2 cellular contexts compared by ENCODE assay signal in genomic region chr4:94763500-94763899, GRCh38.
TF ChIP-seq lines count a peak whose summit lies in the region.

No MANE protein-coding gene starts in this region.

TF ChIP-seq in A549, 52 proteins besides CTCF, POLR2A, EP300 and RAD21 (continued from another document):
- no peak for TF ChIP-seq HMGXB4 (CRISPR knock-in tag; IDR thresholded peaks at IDR 0.05; ENCODE audit: borderline replicate concordance)
- no peak for TF ChIP-seq FOSB (CRISPR knock-in tag; IDR thresholded peaks at IDR 0.05)
- TF ChIP-seq ESRRA (IDR thresholded peaks at IDR 0.05; ENCODE audit: borderline replicate concordance, low read length), result no peak
- no peak for TF ChIP-seq RFX5 (IDR thresholded peaks at IDR 0.05)

TF ChIP-seq in HEK293, 187 proteins besides CTCF, POLR2A, EP300 and RAD21 (continued from another document):
- 0 out of 2 replicates have a peak, but pooled peaks have one; percentile 29 for TF ChIP-seq HIC1 (tag by site-specific recombination; IDR thresholded peaks at IDR 0.05)
- peak; percentile 55; the same call in 1 of the 2 replicates for TF ChIP-seq FEZF1 (tag by site-specific recombination; IDR thresholded peaks at IDR 0.05)
- TF ChIP-seq ZXDB (tag by site-specific recombination; IDR thresholded peaks at IDR 0.05), result peak; percentile 44; the same call in 1 of the 2 replicates
- no peak for TF ChIP-seq AEBP2 (tag by site-specific recombination; IDR thresholded peaks at IDR 0.05; ENCODE audit: borderline replicate concordance)
- no peak for TF ChIP-seq ZNF133 (tag by site-specific recombination; IDR thresholded peaks at IDR 0.05)
- 0 out of 2 replicates have a peak, but pooled peaks have one; percentile 1 for TF ChIP-seq ZNF664 (tag by site-specific recombination; IDR thresholded peaks at IDR 0.05)
- peak; percentile 61; the same call in 1 of the 2 replicates for TF ChIP-seq OSR2 (tag by site-specific recombination; IDR thresholded peaks at IDR 0.05)
- TF ChIP-seq ZNF530 (tag by site-specific recombination; IDR thresholded peaks at IDR 0.05; ENCODE audit: low read depth), result no peak
- TF ChIP-seq ZSCAN5A (tag by site-specific recombination; IDR thresholded peaks at IDR 0.05), result no peak
- TF ChIP-seq KLF9 (tag by site-specific recombination; IDR thresholded peaks at IDR 0.05; ENCODE audit: low read depth), result no peak
- no peak for TF ChIP-seq ZNF37A (tag by site-specific recombination; IDR thresholded peaks at IDR 0.05)
- peak; percentile 93 for TF ChIP-seq PRDM6 (tag by site-specific recombination; IDR thresholded peaks at IDR 0.05)
- TF ChIP-seq BCL11B (tag by site-specific recombination; IDR thresholded peaks at IDR 0.05; ENCODE audit: low read depth), result 0 out of 2 replicates have a peak, but pooled peaks have one; percentile 31
